Comparison of ENCODE assay signal across 9 cellular contexts in genomic region chr13:45728759-45729158, GRCh38. TPM values are rescaled to one million over a fixed set of nuclear protein-coding genes. Genes with fewer than 3 reads are reported as not detected.
DNase-seq lines count a peak whose midpoint lies in the region; ATAC-seq and TF ChIP-seq lines count a peak whose summit lies in the region.
"Had no signal": no experiment of that assay in that cellular context is flagged by ENCODE, and none has a peak within 500 bp of the region (broad histone marks: within the 10 kb centered on the region; RNA-seq: fewer than 3 reads in every experiment).

No MANE protein-coding gene starts in this region.

- peaks cover 22% of the 10 kb centered on the region for H3K4me1 Mint-ChIP-seq in endothelial cell (ENCODE audit: unreplicated experiment)

- DNase-seq in AG20443 (ENCODE audit: low spot score) (peak; percentile 33), NB4 (ENCODE audit: low read depth) (peak; percentile 51), endothelial cell (ENCODE audit: low spot score) (peak; percentile 40), hippocampal formation (lab: John Stamatoyannopoulos, UW) (no peak), pons (ENCODE audit: low spot score) (no peak)
- DNase-seq in stimulated activated CD8-positive, alpha-beta memory T cell treated with anti-CD3 and anti-CD28 coated beads, Interleukin-4, amount 100 ng/mL, for 48 hours, result no peak
- DNase-seq in activated CD8-positive, alpha-beta memory T cell treated with anti-CD3 and anti-CD28 coated beads, Interleukin-2, amount 50 U/mL, for 4 hours, result no peak
- DNase-seq: kidney glomerular epithelial cell had no signal

- H3K36me3 Mint-ChIP-seq in endothelial cell (ENCODE audit: low read depth, unreplicated experiment), result peaks cover 3% of the 10 kb centered on the region

- H3K4me3 Mint-ChIP-seq in endothelial cell (ENCODE audit: unreplicated experiment), result no peak overlapping the region

- TF ChIP-seq CTCF in NB4 (IDR thresholded peaks at IDR 0.05; ENCODE audit: low read depth, low read length) (peak; percentile 55), endothelial cell (IDR thresholded peaks at IDR 0.05; ENCODE audit: unreplicated experiment) (peak; percentile 48)

- TF ChIP-seq POLR2A in NB4 (IDR thresholded peaks at IDR 0.05; ENCODE audit: extremely low read depth, insufficient read length), result no peak

- H3K9me3 Mint-ChIP-seq in endothelial cell (ENCODE audit: unreplicated experiment), result no peaks in the 10 kb centered on the region

- no peak overlapping the region for H3K4me3 ChIP-seq in NB4 (ENCODE audit: low read depth, low read length)

- ATAC-seq in GM19351 (IDR thresholded peaks at IDR 0.05; ENCODE audit: unreplicated experiment), result peak; percentile 58

- peaks cover 7% of the 10 kb centered on the region for H3K27me3 Mint-ChIP-seq in endothelial cell (ENCODE audit: unreplicated experiment)

- no peak overlapping the region for H3K27ac Mint-ChIP-seq in endothelial cell (ENCODE audit: unreplicated experiment)

RNA-seq across cellular contexts. Expression of gene CBY2, which starts 26.6 kb away (rescaled TPM):
- total RNA-seq in endothelial cell (ENCODE audit: unreplicated experiment), result not detected

Comparison
In these comparisons a context has a peak if more than half of its experiments do, and no peak if none do; other contexts are left out.
1. DNase-seq: peak in AG20443 (single experiment), NB4 (single experiment) and endothelial cell (single experiment); none in hippocampal formation (0 of 2), stimulated activated CD8-positive, alpha-beta memory T cell treated with anti-CD3 and anti-CD28 coated beads, Interleukin-4, amount 100 ng/mL, for 48 hours (single experiment), pons (single experiment) and activated CD8-positive, alpha-beta memory T cell treated with anti-CD3 and anti-CD28 coated beads, Interleukin-2, amount 50 U/mL, for 4 hours (single experiment).